Comparison of ENCODE assay signal across 9 cellular contexts in genomic region chr7:131546583-131547111, GRCh38. TPM values are rescaled to one million over a fixed set of nuclear protein-coding genes. Genes with fewer than 3 reads are reported as not detected.
DNase-seq lines count a peak whose midpoint lies in the region; ATAC-seq and TF ChIP-seq lines count a peak whose summit lies in the region.
"Had no signal": no experiment of that assay in that cellular context is flagged by ENCODE, and none has a peak within 500 bp of the region (broad histone marks: within the 10 kb centered on the region; RNA-seq: fewer than 3 reads in every experiment).

No MANE protein-coding gene starts in this region.

- peak; percentile 17 to 52 for TF ChIP-seq CTCF in left lung (IDR thresholded peaks at IDR 0.05)

- intact Hi-C loops in left lung (cut with DNase I): no loop called here
- intact Hi-C loops in posterior vena cava (cut with DNase I): no loop called here

- no peaks in the 10 kb centered on the region for H3K36me3 ChIP-seq in left lung

- H3K4me1 ChIP-seq in left lung: peaks cover 0 to 18% of the 10 kb centered on the region in 2 donors

- H3K4me3 Mint-ChIP-seq in activated naive CD8-positive, alpha-beta T cell treated with anti-CD3 and anti-CD28 coated beads, Interleukin-2, amount 10 ng/mL, durations not matched to agents 7 days and 5 days: no peak overlapping the region

- no peak overlapping the region for H3K4me3 ChIP-seq in left lung

- H3K9me3 Mint-ChIP-seq in activated naive CD8-positive, alpha-beta T cell treated with anti-CD3 and anti-CD28 coated beads, Interleukin-2, amount 10 ng/mL, durations not matched to agents 7 days and 5 days: no peaks in the 10 kb centered on the region
- H3K9me3 Mint-ChIP-seq: activated naive CD4-positive, alpha-beta T cell treated with anti-CD3 and anti-CD28 coated beads, Interleukin-2, amount 50 U/mL, for 72 hours had no signal

- POLR2A ChIA-PET in activated naive CD8-positive, alpha-beta T cell treated with anti-CD3 and anti-CD28 coated beads, Interleukin-2, amount 10 ng/mL, durations not matched to agents 7 days and 5 days (lab: Charles Lee): no interaction called here

- DNase-seq in NCI-H748 (lab: John Stamatoyannopoulos, UW; ENCODE audit: unreplicated experiment) (peak; percentile 35), NCI-H748 treated with DMSO at 0.1 percent for 48 hours (lab: John Stamatoyannopoulos, UW) (no peak), NCI-H82 (lab: John Stamatoyannopoulos, UW) (peak; percentile 76), left lung (no peak), NCI-H2081 treated with DMSO at 0.1 percent for 48 hours (lab: John Stamatoyannopoulos, UW) (no peak), posterior vena cava (ENCODE audit: low spot score) (no peak)
- DNase-seq in activated naive CD8-positive, alpha-beta T cell treated with anti-CD3 and anti-CD28 coated beads, Interleukin-2, amount 10 ng/mL, durations not matched to agents 7 days and 5 days: peak; percentile 51

- no peak for ATAC-seq in activated naive CD8-positive, alpha-beta T cell treated with anti-CD3 and anti-CD28 coated beads, Interleukin-2, amount 10 ng/mL, durations not matched to agents 7 days and 5 days (ENCODE audit: low read depth)
- ATAC-seq in left lung: no peak
- ATAC-seq in HG03108 (IDR thresholded peaks at IDR 0.05; ENCODE audit: unreplicated experiment): no peak

- H3K27ac ChIP-seq in left lung: no peak overlapping the region

- no peak overlapping the region for H3K27ac Mint-ChIP-seq in activated naive CD8-positive, alpha-beta T cell treated with anti-CD3 and anti-CD28 coated beads, Interleukin-2, amount 10 ng/mL, durations not matched to agents 7 days and 5 days
- H3K27ac Mint-ChIP-seq: activated naive CD4-positive, alpha-beta T cell treated with anti-CD3 and anti-CD28 coated beads, Interleukin-2, amount 50 U/mL, for 72 hours had no signal

- H3K36me3 Mint-ChIP-seq in activated naive CD8-positive, alpha-beta T cell treated with anti-CD3 and anti-CD28 coated beads, Interleukin-2, amount 10 ng/mL, durations not matched to agents 7 days and 5 days: peaks cover 2% of the 10 kb centered on the region
- H3K36me3 Mint-ChIP-seq: activated naive CD4-positive, alpha-beta T cell treated with anti-CD3 and anti-CD28 coated beads, Interleukin-2, amount 50 U/mL, for 72 hours had no signal

- no peaks in the 10 kb centered on the region for H3K9me3 ChIP-seq in left lung

- peaks cover 11% of the 10 kb centered on the region for H3K4me1 Mint-ChIP-seq in activated naive CD8-positive, alpha-beta T cell treated with anti-CD3 and anti-CD28 coated beads, Interleukin-2, amount 10 ng/mL, durations not matched to agents 7 days and 5 days

- no peaks in the 10 kb centered on the region for H3K27me3 ChIP-seq in left lung

- H3K27me3 Mint-ChIP-seq in activated naive CD8-positive, alpha-beta T cell treated with anti-CD3 and anti-CD28 coated beads, Interleukin-2, amount 10 ng/mL, durations not matched to agents 7 days and 5 days: peaks cover 5% of the 10 kb centered on the region

RNA-seq across cellular contexts. Expression of gene PODXL, which starts 9.8 kb away (rescaled TPM):
- total RNA-seq in activated naive CD8-positive, alpha-beta T cell treated with anti-CD3 and anti-CD28 coated beads, Interleukin-2, amount 10 ng/mL, durations not matched to agents 7 days and 5 days: 1 to 10 TPM; 1.4 to 1.5 TPM
- total RNA-seq in left lung: 100 to 1,000 TPM in 1 of 2 donors, 10 to 100 TPM in 1; 62.1 to 124 TPM
- 10 to 100 TPM; 41.9 to 46.7 TPM for total RNA-seq in posterior vena cava

Comparison
In these comparisons a context has a peak if more than half of its experiments do, and no peak if none do; other contexts are left out.
1. DNase-seq: peak in NCI-H748 (single experiment), NCI-H82 (single experiment) and activated naive CD8-positive, alpha-beta T cell treated with anti-CD3 and anti-CD28 coated beads, Interleukin-2, amount 10 ng/mL, durations not matched to agents 7 days and 5 days (single experiment); none in NCI-H748 treated with DMSO at 0.1 percent for 48 hours (single experiment), left lung (0 of 2), NCI-H2081 treated with DMSO at 0.1 percent for 48 hours (single experiment) and posterior vena cava (single experiment).
2. RNA of gene PODXL, which starts 9.8 kb away (total RNA-seq): 62.1 to 124 TPM in left lung and 41.9 to 46.7 TPM in posterior vena cava; 1.4 to 1.5 TPM in activated naive CD8-positive, alpha-beta T cell treated with anti-CD3 and anti-CD28 coated beads, Interleukin-2, amount 10 ng/mL, durations not matched to agents 7 days and 5 days; every median in the first group is over 10 times any median in the second.